In genomic region chr17:17712268-17712924, GRCh38 we compare ENCODE assay signal across 8 cellular contexts. TPM values are rescaled to one million over a fixed set of nuclear protein-coding genes. Genes with fewer than 3 reads are reported as not detected.
A peak's percentile ranks its signal among the peaks of the same experiment; 100 is the strongest.
DNase-seq lines count a peak whose midpoint lies in the region; ATAC-seq, FAIRE-seq and TF ChIP-seq lines count a peak whose summit lies in the region.

No MANE protein-coding gene starts in this region.

- H3K9me2 ChIP-seq in PC-3 (replicated peaks; ENCODE audit: low read length): no peaks in the 10 kb centered on the region

- no peaks in the 10 kb centered on the region for H3K27me3 ChIP-seq in PC-3 (ENCODE audit: low read length)
- no peaks in the 10 kb centered on the region for H3K27me3 ChIP-seq in esophagus (ENCODE audit: control insufficient read depth in 1 of 2, insufficient read depth in 2 of 2, low read length in 2 of 2)
- no peaks in the 10 kb centered on the region for H3K27me3 ChIP-seq in CD4-positive, alpha-beta T cell (ENCODE audit: control insufficient read depth, insufficient read depth, low read length)

- POLR2A ChIA-PET in PC-3 (lab: Charles Lee; ENCODE audit: unreplicated experiment): no interaction called here
- POLR2A ChIA-PET in CD4-positive, alpha-beta T cell (lab: Charles Lee): no interaction called here

- H3K4me1 Mint-ChIP-seq in stimulated activated naive CD8-positive, alpha-beta T cell treated with anti-CD3 and anti-CD28 coated beads, Interleukin-15, Interleukin-2, amounts not matched to agents 100 ng/mL and 50 ng/mL, for 24 hours (ENCODE audit: low read depth): peaks cover 19% of the 10 kb centered on the region
- H3K4me1 Mint-ChIP-seq in CD4-positive, alpha-beta T cell (ENCODE audit: low read depth): peaks cover 31% of the 10 kb centered on the region

- H3K27me3 Mint-ChIP-seq in stimulated activated naive CD8-positive, alpha-beta T cell treated with anti-CD3 and anti-CD28 coated beads, Interleukin-15, Interleukin-2, amounts not matched to agents 100 ng/mL and 50 ng/mL, for 24 hours: no peaks in the 10 kb centered on the region
- H3K27me3 Mint-ChIP-seq in CD4-positive, alpha-beta T cell: peaks cover 10% of the 10 kb centered on the region

- H3K4me2 ChIP-seq in PC-3 (ENCODE audit: low read length): 0 out of 2 replicates have a peak overlapping the region, but pooled peaks have one; percentile 8

- intact Hi-C loops in PC-3 (cut with micrococcal nuclease): no loop called here
- intact Hi-C loops in CD4-positive, alpha-beta T cell (cut with DNase I, micrococcal nuclease): no loop called here

- no peaks in the 10 kb centered on the region for H3K36me3 Mint-ChIP-seq in stimulated activated naive CD8-positive, alpha-beta T cell treated with anti-CD3 and anti-CD28 coated beads, Interleukin-15, Interleukin-2, amounts not matched to agents 100 ng/mL and 50 ng/mL, for 24 hours (ENCODE audit: low read depth)
- H3K36me3 Mint-ChIP-seq in CD4-positive, alpha-beta T cell (ENCODE audit: low read depth): no peaks in the 10 kb centered on the region

- H3K9ac ChIP-seq in PC-3 (ENCODE audit: low read length): no peak overlapping the region

- H3K4me1 ChIP-seq in PC-3 (ENCODE audit: insufficient read depth, low read length) (peaks cover 34% of the 10 kb centered on the region), esophagus (ENCODE audit: control insufficient read depth in 2 of 2, insufficient read depth in 2 of 2, low read length in 1 of 2) (peaks cover 15 to 45% of the 10 kb centered on the region in 2 donors)

- H3K36me3 ChIP-seq in PC-3 (ENCODE audit: low read depth, low read length) (no peaks in the 10 kb centered on the region; the same call in 1 of the 2 replicates), esophagus (ENCODE audit: control insufficient read depth in 2 of 2, insufficient read depth in 2 of 2, low read length in 1 of 2) (peaks cover 0 to 2% of the 10 kb centered on the region in 2 donors)

- no peaks in the 10 kb centered on the region for H3K9me3 Mint-ChIP-seq in stimulated activated naive CD8-positive, alpha-beta T cell treated with anti-CD3 and anti-CD28 coated beads, Interleukin-15, Interleukin-2, amounts not matched to agents 100 ng/mL and 50 ng/mL, for 24 hours
- H3K9me3 Mint-ChIP-seq in CD4-positive, alpha-beta T cell: no peaks in the 10 kb centered on the region

- H4K20me1 ChIP-seq in PC-3 (ENCODE audit: low read length): peaks cover 18% of the 10 kb centered on the region; the same call in 1 of the 2 replicates

- H3K27ac ChIP-seq in PC-3 (ENCODE audit: low read length) (peak overlapping the region; percentile 25), esophagus (ENCODE audit: low read depth in 2 of 2, low read length in 1 of 2) (peak overlapping the region; percentile 7 to 53)
- no peak overlapping the region for H3K27ac ChIP-seq in CD4-positive, alpha-beta T cell (ENCODE audit: low read depth, low read length)

- no peak overlapping the region for H2AFZ ChIP-seq in PC-3 (ENCODE audit: low read length)

- H3K4me3 Mint-ChIP-seq in stimulated activated naive CD8-positive, alpha-beta T cell treated with anti-CD3 and anti-CD28 coated beads, Interleukin-15, Interleukin-2, amounts not matched to agents 100 ng/mL and 50 ng/mL, for 24 hours: no peak overlapping the region
- H3K4me3 Mint-ChIP-seq in CD4-positive, alpha-beta T cell: no peak overlapping the region

- ATAC-seq in PC-3: no peak; the same call in 1 of the 2 replicates
- no peak for ATAC-seq in CD4-positive, alpha-beta T cell (ENCODE audit: poor library complexity)

- FAIRE-seq in GM18507 (lab: Jason Lieb, UNC): peak; percentile 97

- no peaks in the 10 kb centered on the region for H3F3A ChIP-seq in PC-3 (ENCODE audit: low read length, unreplicated experiment)

- no TSS peak for BruUV-seq in PC-3 (replicated peaks; lab: Mats Ljungman, UMichigan)

- H3K27ac Mint-ChIP-seq in stimulated activated naive CD8-positive, alpha-beta T cell treated with anti-CD3 and anti-CD28 coated beads, Interleukin-15, Interleukin-2, amounts not matched to agents 100 ng/mL and 50 ng/mL, for 24 hours: peak overlapping the region; percentile 41
- no peak overlapping the region for H3K27ac Mint-ChIP-seq in CD4-positive, alpha-beta T cell

- H3K9me3 ChIP-seq in PC-3 (ENCODE audit: low read length) (no peaks in the 10 kb centered on the region), esophagus (ENCODE audit: control insufficient read depth in 2 of 2, insufficient read depth in 1 of 2, low read depth in 1 of 2, low read length in 1 of 2) (no peaks in the 10 kb centered on the region)
- H3K9me3 ChIP-seq in CD4-positive, alpha-beta T cell (ENCODE audit: control insufficient read depth, low read length): no peaks in the 10 kb centered on the region

- TF ChIP-seq CTCF in PC-3 (conservative IDR thresholded peaks at IDR 0.05; ENCODE audit: low read depth, low read length): no peak
- TF ChIP-seq CTCF in CD4-positive, alpha-beta T cell (IDR thresholded peaks at IDR 0.05): no peak

- H3K79me2 ChIP-seq in PC-3 (ENCODE audit: low read length): peaks cover 89% of the 10 kb centered on the region

- WGBS in esophagus, 2 donors: 72 to 75% methylated on average over 5 of the region's 5 CpGs

- no peak for DNase-seq in GM18507 (ENCODE audit: extremely low spot score, insufficient read length, low read depth)
- peak; percentile 98 for DNase-seq in HCEC 1CT
- peak; percentile 48 for DNase-seq in PC-3
- DNase-seq in NCI-H1417 (lab: John Stamatoyannopoulos, UW): no peak
- DNase-seq in NCI-H510A treated with DMSO at 0.1 percent for 48 hours (lab: John Stamatoyannopoulos, UW): no peak
- no peak for DNase-seq in CD4-positive, alpha-beta T cell

- CTCF ChIA-PET in PC-3 (lab: Charles Lee): no interaction called here
- CTCF ChIA-PET in CD4-positive, alpha-beta T cell (lab: Charles Lee): interaction anchor here (0.8 kb wide), 1 partner anchor 148 kb away, joined by 3 read pairs; no protein-coding TSS in a partner anchor

- H3K4me3 ChIP-seq in PC-3 (ENCODE audit: low read length) (no peak overlapping the region), esophagus (ENCODE audit: low read depth in 1 of 2, low read length in 2 of 2) (no peak overlapping the region)

RNA-seq across cellular contexts. Expression of gene RAI1, which starts 31.1 kb away (rescaled TPM):
- 33.0 and 64.2 TPM in 2 replicates for total RNA-seq in PC-3 (2014; rRNA removed)
- 10 to 100 TPM; 10.7 to 14.4 TPM for polyA plus RNA-seq in esophagus
- 10 to 100 TPM; 19.3 to 25.2 TPM for total RNA-seq in CD4-positive, alpha-beta T cell

Comparison
In these comparisons a context has a peak if more than half of its experiments do, and no peak if none do; other contexts are left out.
1. DNase-seq: peak in HCEC 1CT (single experiment) and PC-3 (single experiment); none in GM18507 (single experiment), NCI-H1417 (0 of 3), NCI-H510A treated with DMSO at 0.1 percent for 48 hours (single experiment) and CD4-positive, alpha-beta T cell (0 of 10).